8 cellular contexts compared by ENCODE assay signal in genomic region chr1:100265931-100266830, GRCh38. TPM values are rescaled to one million over a fixed set of nuclear protein-coding genes. Genes with fewer than 3 reads are reported as not detected.
DNase-seq lines count a peak whose midpoint lies in the region; ATAC-seq and TF ChIP-seq lines count a peak whose summit lies in the region.

RTCA (plus strand) TSS chr1:100266216; CDS start chr1:100266376, 160 bp downstream.

- POLR2A ChIA-PET in OCI-LY7 (lab: Charles Lee), result interaction anchor here (0.6 to 3.7 kb wide), 23 partner anchors 9 to 296 kb away, joined by 3 to 47 read pairs (median 4); partner anchors contain the start of genes CDC14A, DBT and SLC35A3

- CTCF ChIA-PET in OCI-LY7 (lab: Charles Lee; ENCODE audit: unreplicated experiment), result interaction anchor here (0.5 to 1.6 kb wide), 3 partner anchors 10 to 1124 kb away, joined by 3 to 4 read pairs (median 3); no protein-coding TSS in a partner anchor

- H2AFZ ChIP-seq in OCI-LY7 (ENCODE audit: low read length), result peak within 1 kb of the TSS; percentile 94

- peak within 1 kb of the TSS; percentile 68 for H3K27ac ChIP-seq in OCI-LY7 (ENCODE audit: low read depth, low read length, poor library complexity, severe bottlenecking)

- ATAC-seq in GM21526 (IDR thresholded peaks at IDR 0.05; ENCODE audit: low FRiP score, unreplicated experiment), result peak; percentile 94

- H3K9me3 ChIP-seq in OCI-LY7 (ENCODE audit: low read length) (peaks cover 19% of the 10 kb centered on the region; the same call in 1 of the 2 replicates), mononuclear cell (ENCODE audit: low read depth, low read length) (peaks cover 4% of the 10 kb centered on the region)

- no peaks in the 10 kb centered on the region for H4K20me1 ChIP-seq in OCI-LY7 (ENCODE audit: insufficient read depth, low read length)

- H3K36me3 ChIP-seq in OCI-LY7 (ENCODE audit: insufficient read depth, low read length), result peaks cover 56% of the 10 kb centered on the region

- no TSS peak for BruUV-seq in OCI-LY7 (replicated peaks; lab: Mats Ljungman, UMichigan)

- intact Hi-C loops in OCI-LY7 (cut with micrococcal nuclease; ENCODE audit: unreplicated experiment), result loop anchor here (1.0 to 10.0 kb wide), 4 partner anchors 17 to 629 kb away; partner anchors contain the start of genes DBT, EXTL2, SASS6 and SLC30A7

- H3K27me3 ChIP-seq in mononuclear cell (ENCODE audit: insufficient read depth, low read length), result no peaks in the 10 kb centered on the region

- H3K4me3 ChIP-seq in OCI-LY7 (ENCODE audit: low read depth, low read length, poor library complexity, severe bottlenecking) (peak within 1 kb of the TSS; percentile 100), mononuclear cell (ENCODE audit: low read length) (peak within 1 kb of the TSS; percentile 91)

- H3K4me1 ChIP-seq in OCI-LY7 (ENCODE audit: insufficient read depth, low read length, poor library complexity, severe bottlenecking), result peaks cover 19% of the 10 kb centered on the region
- H3K4me1 ChIP-seq in mononuclear cell (ENCODE audit: insufficient read depth, low read length), result peaks cover 29% of the 10 kb centered on the region

- peak; percentile 96 for DNase-seq in D341Med (ENCODE audit: low spot score)
- DNase-seq in HuH-7.5 (ENCODE audit: low spot score), result peak; percentile 52
- peak; percentile 99 for DNase-seq in OCI-LY7 (ENCODE audit: low spot score)
- peak; percentile 93 for DNase-seq in activated T-cell treated with anti-CD3 and anti-CD28 coated beads for 24 hours (ENCODE audit: low read depth)
- peak; percentile 72 for DNase-seq in epidermal melanocyte (ENCODE audit: insufficient read length, low spot score)
- DNase-seq in stimulated activated CD8-positive, alpha-beta memory T cell treated with anti-CD3 and anti-CD28 coated beads, Interleukin-4, amount 100 ng/mL, for 1 hour (ENCODE audit: low read depth in 2 of 2, low spot score in 1 of 2), result peak; percentile 92 to 94

- TF ChIP-seq CTCF in OCI-LY7 (conservative IDR thresholded peaks at IDR 0.05; ENCODE audit: low read length), result no peak

- peaks cover 35% of the 10 kb centered on the region for H3K79me2 ChIP-seq in OCI-LY7 (ENCODE audit: insufficient read depth, low read depth, low read length)

- peak within 1 kb of the TSS; percentile 86 for H3K4me2 ChIP-seq in OCI-LY7 (ENCODE audit: low read length)

- H3K9me2 ChIP-seq in OCI-LY7 (ENCODE audit: insufficient read depth, low read length), result no peaks in the 10 kb centered on the region

RNA-seq across cellular contexts. Expression of gene RTCA, which starts in this region (rescaled TPM):
- 25.9 and 45.4 TPM in 2 replicates for total RNA-seq in OCI-LY7 (2014; rRNA removed; shearing (Covaris generic))
- total RNA-seq in OCI-LY7 (2022) (40.0 and 42.7 TPM in 2 replicates), mononuclear cell (26.4 TPM)

Comparison
In these comparisons a context has a peak if more than half of its experiments do, and no peak if none do; other contexts are left out.
1. Peak in every context shown above with its lines: DNase-seq, ATAC-seq, H3K4me3 ChIP-seq and H3K27ac ChIP-seq.